In the genomic region with DNA sequence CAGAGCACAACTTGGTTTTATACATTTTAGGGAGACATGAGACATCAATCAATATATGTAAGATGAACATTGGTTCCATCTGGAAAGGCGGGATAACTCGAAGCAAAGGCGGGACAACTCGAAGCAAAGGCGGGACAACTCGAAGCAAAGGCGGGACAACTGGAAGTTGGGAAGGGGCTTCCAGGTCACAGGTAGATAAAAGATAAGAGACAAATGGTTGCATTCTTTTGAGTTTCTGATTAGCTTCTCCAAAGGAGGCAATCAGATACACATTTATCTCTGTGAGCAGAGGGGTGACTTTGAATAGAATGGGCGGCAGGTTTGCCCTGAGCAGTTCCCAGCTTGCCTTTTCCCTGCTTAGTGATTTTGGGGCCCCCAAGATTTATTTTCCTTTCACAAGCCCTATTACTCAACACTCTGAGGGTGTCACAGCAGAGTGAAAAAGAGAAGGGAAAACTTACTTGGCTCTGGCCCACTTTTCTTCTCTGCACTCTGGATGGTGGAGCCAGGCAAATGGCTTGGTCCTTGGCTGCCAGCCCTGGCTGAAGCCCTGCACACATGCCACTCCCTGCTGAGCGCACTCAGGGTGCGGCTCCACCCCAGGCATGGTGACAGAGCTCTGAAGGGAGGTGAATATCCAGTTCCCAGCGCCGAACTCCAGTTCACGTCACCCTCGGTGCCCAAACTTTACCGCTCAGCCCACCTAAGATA, we compare ENCODE assay signal across 8 cellular contexts. TPM values are rescaled to one million over a fixed set of nuclear protein-coding genes. Genes with fewer than 3 reads are reported as not detected.
DNase-seq lines count a peak whose midpoint lies in the region; ATAC-seq and TF ChIP-seq lines count a peak whose summit lies in the region.

No MANE protein-coding gene starts in this region.

- ATAC-seq in heart left ventricle (peak; percentile 94 to 98 (median 98)), GM19463 (IDR thresholded peaks at IDR 0.05; ENCODE audit: unreplicated experiment) (no peak), HG03439 (IDR thresholded peaks at IDR 0.05; ENCODE audit: unreplicated experiment) (no peak)

- H3K36me3 ChIP-seq in SK-N-SH (replicated peaks in 1 of 2; ENCODE audit: control insufficient read depth in 1 of 2, insufficient read depth in 2 of 2, low read length in 1 of 2) (no peaks in the 10 kb centered on the region), heart left ventricle (no peaks in the 10 kb centered on the region)

- H3K9me2 ChIP-seq in SK-N-SH: no peaks in the 10 kb centered on the region

- peak; percentile 43 for DNase-seq in H4 (ENCODE audit: low spot score)
- DNase-seq in SK-N-SH: no peak
- peak; percentile 72 to 88 (median 83) for DNase-seq in heart left ventricle
- DNase-seq in skeletal muscle cell (ENCODE audit: low read depth): peak; percentile 31
- DNase-seq in GM20000 (ENCODE audit: low spot score): no peak
- no peak for DNase-seq in NK-92 (lab: John Stamatoyannopoulos, UW; ENCODE audit: unreplicated experiment)

- H3K4me2 ChIP-seq in SK-N-SH: no peak overlapping the region

- CTCF ChIA-PET in SK-N-SH (lab: Yijun Ruan, JAX): interaction anchor here (1.7 kb wide), 1 partner anchor 10 kb away, joined by 6 read pairs; no protein-coding TSS in a partner anchor

- H3K4me3 ChIP-seq in SK-N-SH (ENCODE audit: low read depth in 2 of 2, low read length in 1 of 2) (no peak overlapping the region), heart left ventricle (peak overlapping the region in 3 of 12 donors; percentile 18 to 34 (median 26)), skeletal muscle cell (ENCODE audit: low read depth, low read length) (no peak overlapping the region)

- H2AFZ ChIP-seq in SK-N-SH (ENCODE audit: low read depth): no peak overlapping the region

- H3K9me3 ChIP-seq in SK-N-SH (no peaks in the 10 kb centered on the region), heart left ventricle (peaks cover 0 to 3% (median 0%) of the 10 kb centered on the region in 12 donors)

- TF ChIP-seq EP300 in SK-N-SH (IDR thresholded peaks at IDR 0.05; ENCODE audit: borderline replicate concordance in 1 of 2, low read depth in 1 of 2, low read length in 1 of 2): no peak

- peaks cover 76% of the 10 kb centered on the region for H3K79me2 ChIP-seq in SK-N-SH (ENCODE audit: insufficient read depth)

- 91% methylated on average over 14 of the region's 15 CpGs for WGBS in SK-N-SH (ENCODE audit: low lambda C conversion rate)
- 67 to 76% (median 68%) methylated on average over 15 of the region's 15 CpGs for WGBS in heart left ventricle, 4 donors

- H3F3A ChIP-seq in SK-N-SH (replicated peaks; ENCODE audit: insufficient read depth): no peaks in the 10 kb centered on the region

- TF ChIP-seq CTCF in SK-N-SH (IDR thresholded peaks at IDR 0.05): no peak
- TF ChIP-seq CTCF in heart left ventricle (IDR thresholded peaks at IDR 0.05): no peak
- no peak for TF ChIP-seq CTCF in GM20000 (IDR thresholded peaks at IDR 0.05; ENCODE audit: extremely low read depth, missing control alignments)

- POLR2A ChIA-PET in SK-N-SH (lab: Yijun Ruan, JAX): no interaction called here

- H3K27me3 ChIP-seq in SK-N-SH (ENCODE audit: insufficient read depth): no peaks in the 10 kb centered on the region
- no peaks in the 10 kb centered on the region for H3K27me3 ChIP-seq in heart left ventricle

- peaks cover 62% of the 10 kb centered on the region for H4K20me1 ChIP-seq in SK-N-SH (ENCODE audit: insufficient read depth)

- intact Hi-C loops in heart left ventricle (cut with DNase I): loop anchor here in 2 of 10 donors (5.0 kb wide), 1 partner anchor 44 kb away; no protein-coding TSS in a partner anchor

- TF ChIP-seq POLR2A in heart left ventricle (IDR thresholded peaks at IDR 0.05): no peak

- no peak overlapping the region for H3K9ac ChIP-seq in SK-N-SH

- H3K4me1 ChIP-seq in SK-N-SH (ENCODE audit: control insufficient read depth in 1 of 2, insufficient read depth in 2 of 2, low read depth in 1 of 2, low read length in 1 of 2): peaks cover 7 to 44% of the 10 kb centered on the region in 2 experiments; a peak in 3 of 4 replicates
- H3K4me1 ChIP-seq in heart left ventricle: peaks cover 0 to 46% (median 17%) of the 10 kb centered on the region in 12 donors

- TF ChIP-seq RAD21 in SK-N-SH (IDR thresholded peaks at IDR 0.05; ENCODE audit: low read length): no peak

- H3K27ac ChIP-seq in SK-N-SH (ENCODE audit: low read depth in 2 of 2, low read length in 1 of 2) (no peak overlapping the region), heart left ventricle (peak overlapping the region in 4 of 12 donors; percentile 1 to 65 (median 42))

TF ChIP-seq in SK-N-SH, 30 proteins besides CTCF, POLR2A, EP300 and RAD21:
- TF ChIP-seq TEAD4 (IDR thresholded peaks at IDR 0.05; ENCODE audit: borderline replicate concordance, insufficient read depth) (no peak), TCF12 (IDR thresholded peaks at IDR 0.05) (peak; percentile 19; the same call in 1 of the 2 replicates), NFIC (IDR thresholded peaks at IDR 0.05; ENCODE audit: borderline replicate concordance) (peak; percentile 46; the same call in 1 of the 2 replicates), FOXM1 (IDR thresholded peaks at IDR 0.05; ENCODE audit: low read depth) (no peak)
- TF ChIP-seq, protein P1, sequence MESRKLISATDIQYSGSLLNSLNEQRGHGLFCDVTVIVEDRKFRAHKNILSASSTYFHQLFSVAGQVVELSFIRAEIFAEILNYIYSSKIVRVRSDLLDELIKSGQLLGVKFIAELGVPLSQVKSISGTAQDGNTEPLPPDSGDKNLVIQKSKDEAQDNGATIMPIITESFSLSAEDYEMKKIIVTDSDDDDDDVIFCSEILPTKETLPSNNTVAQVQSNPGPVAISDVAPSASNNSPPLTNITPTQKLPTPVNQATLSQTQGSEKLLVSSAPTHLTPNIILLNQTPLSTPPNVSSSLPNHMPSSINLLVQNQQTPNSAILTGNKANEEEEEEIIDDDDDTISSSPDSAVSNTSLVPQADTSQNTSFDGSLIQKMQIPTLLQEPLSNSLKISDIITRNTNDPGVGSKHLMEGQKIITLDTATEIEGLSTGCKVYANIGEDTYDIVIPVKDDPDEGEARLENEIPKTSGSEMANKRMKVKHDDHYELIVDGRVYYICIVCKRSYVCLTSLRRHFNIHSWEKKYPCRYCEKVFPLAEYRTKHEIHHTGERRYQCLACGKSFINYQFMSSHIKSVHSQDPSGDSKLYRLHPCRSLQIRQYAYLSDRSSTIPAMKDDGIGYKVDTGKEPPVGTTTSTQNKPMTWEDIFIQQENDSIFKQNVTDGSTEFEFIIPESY (IDR thresholded peaks at IDR 0.05; ENCODE audit: borderline replicate concordance, low read depth): no peak
TF ChIP-seq in SK-N-SH: peak in this region for 2.

RNA-seq across cellular contexts. Expression of gene PARD3, which starts 46.7 kb away (rescaled TPM):
- 18.3 and 19.3 TPM in 2 replicates for total RNA-seq in H4 (2014; rRNA removed; shearing (Covaris generic))
- 29.4 and 38.9 TPM in 2 replicates for polyA plus RNA-seq in SK-N-SH (2012; rRNA removed)
- 31.3 and 35.8 TPM in 2 replicates for polyA plus RNA-seq in SK-N-SH (2012; cell fraction: cytosol; rRNA removed)
- polyA plus RNA-seq in SK-N-SH (2012; cell fraction: nucleus; rRNA removed): 46.7 and 74.5 TPM in 2 replicates
- total RNA-seq in heart left ventricle: 10 to 100 TPM; 27.9 to 69.7 (median 33.1) TPM
- 10 to 100 TPM; 24.8 to 38.4 TPM for polyA plus RNA-seq in heart left ventricle

Comparison
In these comparisons a context has a peak if more than half of its experiments do, and no peak if none do; other contexts are left out.
1. DNase-seq: peak in H4 (single experiment), heart left ventricle (5 of 5) and skeletal muscle cell (single experiment); none in SK-N-SH (single experiment), GM20000 (single experiment) and NK-92 (single experiment).
2. ATAC-seq: peak in heart left ventricle (4 of 4); none in GM19463 (single experiment) and HG03439 (single experiment).